ENCODE assay signal across 27 cellular contexts in genomic region chr7:98138679-98139078, GRCh38.
"Had no signal": no experiment of that assay in that cellular context is flagged by ENCODE, and none has a peak within 500 bp of the region (broad histone marks: within the 10 kb centered on the region; RNA-seq: fewer than 3 reads in every experiment).

No MANE protein-coding gene starts in this region.

- H3K4me3 Mint-ChIP-seq: naive thymus-derived CD4-positive, alpha-beta T cell; natural killer cell; nephron; neural progenitor cell; stimulated activated effector memory CD8-positive, alpha-beta T cell treated with anti-CD3 and anti-CD28 coated beads, Interleukin-12 subunit alpha, Interleukin-12 subunit beta, amount 100 ng/mL, for 72 hours; stimulated activated naive B cell treated with anti-CD40 and anti-IgM and Interleukin-4, amounts not matched to agents 10 μg/mL and 1 μg/mL and 100 μg/mL, for 72 hours; stimulated activated naive CD8-positive, alpha-beta T cell treated with anti-CD3 and anti-CD28 coated beads, Interleukin-15, Interleukin-2, amounts not matched to agents 100 ng/mL and 50 ng/mL, for 24 hours had no signal

- H3K9me3 Mint-ChIP-seq: natural killer cell; neural progenitor cell; stimulated activated effector memory CD8-positive, alpha-beta T cell treated with anti-CD3 and anti-CD28 coated beads, Interleukin-12 subunit alpha, Interleukin-12 subunit beta, amount 100 ng/mL, for 72 hours; stimulated activated naive B cell treated with anti-CD40 and anti-IgM and Interleukin-4, amounts not matched to agents 10 μg/mL and 1 μg/mL and 100 μg/mL, for 72 hours; stimulated activated naive CD8-positive, alpha-beta T cell treated with anti-CD3 and anti-CD28 coated beads, Interleukin-15, Interleukin-2, amounts not matched to agents 100 ng/mL and 50 ng/mL, for 24 hours had no signal

- H3K27me3 ChIP-seq: neural progenitor cell, pancreas, right lobe of liver, sigmoid colon, stomach, thyroid gland, tibial nerve, upper lobe of right lung, uterus had no signal

- H3K27ac ChIP-seq: neural progenitor cell, pancreas, psoas muscle, right lobe of liver, sigmoid colon, stomach, thoracic aorta, thyroid gland, tibial nerve, upper lobe of right lung, uterus had no signal

- H3K36me3 ChIP-seq: neural progenitor cell, uterus had no signal

- H3K9me3 ChIP-seq: pancreas, psoas muscle, right lobe of liver, sigmoid colon, stomach, thoracic aorta, thyroid gland, tibial nerve, upper lobe of right lung, uterus had no signal

- H3K4me3 ChIP-seq: neural progenitor cell, pancreas, psoas muscle, right lobe of liver, sigmoid colon, stomach, thoracic aorta, thyroid gland, tibial nerve, upper lobe of right lung, uterus had no signal

- DNase-seq: naive thymus-derived CD4-positive, alpha-beta T cell; natural killer cell; nucleus accumbens; pancreas; psoas muscle; right cardiac atrium; right lobe of liver; sigmoid colon; small intestine; stimulated activated CD4-positive, alpha-beta T cell treated with anti-CD3 and anti-CD28 coated beads, Interleukin-15, amount 100 ng/mL, for 24 hours; stimulated activated CD4-positive, alpha-beta T cell treated with anti-CD3 and anti-CD28 coated beads, Interleukin-2, amount 100 ng/mL, for 24 hours; stimulated activated CD4-positive, alpha-beta T cell treated with anti-CD3 and anti-CD28 coated beads, Interleukin-2, amount 100 ng/mL, for 48 hours; stimulated activated CD4-positive, alpha-beta T cell treated with anti-CD3 and anti-CD28 coated beads, Interleukin-4, amount 100 ng/mL, for 24 hours; stimulated activated naive B cell treated with anti-CD40 and anti-IgM and Interleukin-4, amounts not matched to agents 10 μg/mL and 1 μg/mL and 100 μg/mL, for 72 hours; stimulated activated naive CD4-positive, alpha-beta T cell treated with Interleukin-2 at 50 U/mL for 16 hours; stomach; thyroid gland; trophoblast cell; upper lobe of right lung; uterus had no signal

- H3K27me3 Mint-ChIP-seq: progenitor cell of endocrine pancreas had no signal

- H3K27ac Mint-ChIP-seq: naive thymus-derived CD4-positive, alpha-beta T cell; natural killer cell; nephron; neural progenitor cell; progenitor cell of endocrine pancreas; stimulated activated effector memory CD8-positive, alpha-beta T cell treated with anti-CD3 and anti-CD28 coated beads, Interleukin-12 subunit alpha, Interleukin-12 subunit beta, amount 100 ng/mL, for 72 hours; stimulated activated naive B cell treated with anti-CD40 and anti-IgM and Interleukin-4, amounts not matched to agents 10 μg/mL and 1 μg/mL and 100 μg/mL, for 72 hours; stimulated activated naive CD8-positive, alpha-beta T cell treated with anti-CD3 and anti-CD28 coated beads, Interleukin-15, Interleukin-2, amounts not matched to agents 100 ng/mL and 50 ng/mL, for 24 hours had no signal

- H3K4me1 ChIP-seq: uterus had no signal
